ENCODE assay signal across 8 cellular contexts in genomic region chr15:84750583-84751092, GRCh38. TPM values are rescaled to one million over a fixed set of nuclear protein-coding genes. Genes with fewer than 3 reads are reported as not detected.
A peak's percentile ranks its signal among the peaks of the same experiment; 100 is the strongest.
DNase-seq lines count a peak whose midpoint lies in the region; ATAC-seq and TF ChIP-seq lines count a peak whose summit lies in the region.

No MANE protein-coding gene starts in this region.

- POLR2A ChIA-PET in Caco-2 (lab: Charles Lee): no interaction called here

- H3K9me3 Mint-ChIP-seq in Caco-2 (ENCODE audit: unreplicated experiment): no peaks in the 10 kb centered on the region

- H3K27ac ChIP-seq in OCI-LY3 (ENCODE audit: low read length) (peak overlapping the region; percentile 66), substantia nigra (ENCODE audit: low read depth, low read length, poor library complexity, severe bottlenecking) (peak overlapping the region; percentile 10)

- peak; percentile 21 to 39 for DNase-seq in Caco-2
- no peak for DNase-seq in fibroblast of the aortic adventitia (ENCODE audit: low read depth)
- peak in 2 of 49 donors; percentile 7 to 9 for DNase-seq in substantia nigra (lab: John Stamatoyannopoulos, UW)
- DNase-seq in HPDE6-E6E7 (ENCODE audit: extremely low spot score): no peak
- no peak for DNase-seq in hippocampal formation (lab: John Stamatoyannopoulos, UW)
- DNase-seq in SW 1271 (lab: John Stamatoyannopoulos, UW): no peak

- H3K27me3 ChIP-seq in Caco-2 (replicated peaks; ENCODE audit: control insufficient read depth, insufficient read depth, low read length) (no peaks in the 10 kb centered on the region), OCI-LY3 (ENCODE audit: low read depth, low read length) (no peaks in the 10 kb centered on the region)

- CTCF ChIA-PET in Caco-2 (lab: Charles Lee): no interaction called here

- H3K79me2 ChIP-seq in OCI-LY3 (ENCODE audit: low read length): peaks cover 80% of the 10 kb centered on the region

- intact Hi-C loops in Caco-2 (cut with micrococcal nuclease; ENCODE audit: unreplicated experiment): loop anchor here (2.0 kb wide), 1 partner anchor 92 kb away; the partner anchor contains the start of gene NMB

- BruUV-seq in Caco-2 (replicated peaks; lab: Mats Ljungman, UMichigan): no TSS peak

- ATAC-seq in GM21717 (IDR thresholded peaks at IDR 0.05; ENCODE audit: unreplicated experiment): peak; percentile 39

- no peaks in the 10 kb centered on the region for H3K27me3 Mint-ChIP-seq in Caco-2 (ENCODE audit: insufficient read depth, unreplicated experiment)

- H3K36me3 ChIP-seq in Caco-2 (ENCODE audit: control insufficient read depth, insufficient read depth, low read length) (no peaks in the 10 kb centered on the region), OCI-LY3 (replicated peaks; ENCODE audit: low read depth, low read length) (peaks cover 12% of the 10 kb centered on the region)

- H2AFZ ChIP-seq in OCI-LY3 (ENCODE audit: low read depth, low read length): no peak overlapping the region

- no peak for TF ChIP-seq CTCF in Caco-2 (IDR thresholded peaks at IDR 0.05; ENCODE audit: insufficient read depth in 1 of 2, low read depth in 1 of 2, low read length in 1 of 2, severe bottlenecking in 1 of 2, unreplicated experiment in 1 of 2)
- TF ChIP-seq CTCF in OCI-LY3 (IDR thresholded peaks at IDR 0.05; ENCODE audit: low read depth, low read length): no peak
- no peak for TF ChIP-seq CTCF in fibroblast of the aortic adventitia (IDR thresholded peaks at IDR 0.05; ENCODE audit: insufficient read depth, low read length)

- H3K9me3 ChIP-seq in Caco-2: no peaks in the 10 kb centered on the region
- no peaks in the 10 kb centered on the region for H3K9me3 ChIP-seq in OCI-LY3 (ENCODE audit: insufficient read depth, low read length)

- peak overlapping the region; percentile 49 for H3K4me3 Mint-ChIP-seq in Caco-2 (ENCODE audit: unreplicated experiment)

- H3K4me3 ChIP-seq in Caco-2 (ENCODE audit: low read depth, low read length) (no peak overlapping the region), OCI-LY3 (ENCODE audit: low read length) (peak overlapping the region; percentile 99), fibroblast of the aortic adventitia (ENCODE audit: low read depth, low read length) (peak overlapping the region; percentile 40)

- H3K4me1 ChIP-seq in Caco-2: peaks cover 50% of the 10 kb centered on the region
- H3K4me1 ChIP-seq in OCI-LY3 (ENCODE audit: low read length): peaks cover 33% of the 10 kb centered on the region

- H3K27ac Mint-ChIP-seq in Caco-2 (ENCODE audit: unreplicated experiment): peak overlapping the region; percentile 11

- H4K20me1 ChIP-seq in OCI-LY3 (ENCODE audit: insufficient read depth, low read length): peaks cover 51% of the 10 kb centered on the region

- H3K9ac ChIP-seq in OCI-LY3 (ENCODE audit: low read length): peak overlapping the region; percentile 44

- H3K36me3 Mint-ChIP-seq in Caco-2 (ENCODE audit: insufficient read depth, unreplicated experiment): peaks cover 18% of the 10 kb centered on the region

- H3K4me2 ChIP-seq in OCI-LY3 (ENCODE audit: low read length): peak overlapping the region; percentile 99

- H3K4me1 Mint-ChIP-seq in Caco-2 (ENCODE audit: low read depth, unreplicated experiment): peaks cover 34% of the 10 kb centered on the region

RNA-seq across cellular contexts. Expression of gene ZNF592, which starts 2.2 kb away (rescaled TPM):
- 29.1 and 30.6 TPM in 2 replicates for total RNA-seq in Caco-2 (2022)
- total RNA-seq in fibroblast of the aortic adventitia (ENCODE audit: low replicate concordance): 7.4 and 11.7 TPM in 2 replicates

RNA-seq across cellular contexts. Expression of gene SEC11A, which starts 34.7 kb away (rescaled TPM):
- total RNA-seq in Caco-2 (2022) (200 and 211 TPM in 2 replicates), fibroblast of the aortic adventitia (ENCODE audit: low replicate concordance) (292 and 299 TPM in 2 replicates)

Comparison
In these comparisons a context has a peak if more than half of its experiments do, and no peak if none do; other contexts are left out.
1. DNase-seq: peak in Caco-2 (2 of 2); none in fibroblast of the aortic adventitia (single experiment), HPDE6-E6E7 (single experiment), hippocampal formation (0 of 2) and SW 1271 (0 of 2).